Comparison of ENCODE assay signal across 20 cellular contexts in the genomic region with DNA sequence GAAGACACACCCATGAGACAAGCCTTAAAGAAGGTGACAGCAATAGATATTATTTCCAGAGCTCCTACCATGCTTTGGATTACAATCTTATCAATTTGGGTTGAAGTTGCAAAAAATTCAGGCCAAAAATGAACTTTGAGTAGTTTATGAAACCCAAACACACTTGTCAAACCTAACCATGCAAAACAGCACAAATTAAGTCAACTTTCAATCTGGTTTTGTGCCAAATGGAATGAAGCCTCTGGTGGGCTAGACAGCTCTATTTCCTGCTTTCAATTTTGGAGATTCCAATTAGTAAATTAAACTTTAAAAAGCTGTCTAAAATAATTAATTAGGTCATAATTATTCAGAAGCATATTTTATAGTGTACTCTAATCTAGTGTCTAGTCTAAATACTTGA.
DNase-seq lines count a peak whose midpoint lies in the region; ATAC-seq, FAIRE-seq and TF ChIP-seq lines count a peak whose summit lies in the region.
"Had no signal": no experiment of that assay in that cellular context is flagged by ENCODE, and none has a peak within 500 bp of the region (broad histone marks: within the 10 kb centered on the region; RNA-seq: fewer than 3 reads in every experiment).

No MANE protein-coding gene starts in this region.

- H3K4me2 ChIP-seq in A549 (no peak overlapping the region), KMS-11 (peak overlapping the region; percentile 99)
- H3K4me2 ChIP-seq: GM23338 had no signal

- no peak overlapping the region for H3K4me3 Mint-ChIP-seq in endodermal cell
- H3K4me3 Mint-ChIP-seq: B cell; CD4-positive, CD25-positive, alpha-beta regulatory T cell; CD8-positive, alpha-beta memory T cell; GM23338 had no signal

- H3K27ac ChIP-seq in A549: no peak overlapping the region
- peak overlapping the region; percentile 85 for H3K27ac ChIP-seq in KMS-11
- H3K27ac ChIP-seq in SK-N-MC: peak overlapping the region; percentile 90
- H3K27ac ChIP-seq in endodermal cell (ENCODE audit: low read depth, low read length): no peak overlapping the region
- no peak overlapping the region for H3K27ac ChIP-seq in esophagus squamous epithelium
- H3K27ac ChIP-seq: BLaER1 treated with 17β-estradiol and CSF1 and Interleukin-3, amounts not matched to agents 10 nM and 100 nM; HL-60 had no signal

- ATAC-seq in A549: no peak
- no peak for ATAC-seq in GM19395 (IDR thresholded peaks at IDR 0.05; ENCODE audit: unreplicated experiment)
- ATAC-seq: GM23338 had no signal

- no peaks in the 10 kb centered on the region for H4K20me1 ChIP-seq in KMS-11 (ENCODE audit: insufficient read depth)

- TF ChIP-seq EP300 in A549 (IDR thresholded peaks at IDR 0.05): no peak

- FAIRE-seq in A549 (lab: Jason Lieb, UNC): peak; percentile 18
- FAIRE-seq in GM19239 (lab: Jason Lieb, UNC): peak; percentile 77
- FAIRE-seq: D721Med, G401.6, H54 had no signal

- H3K27me3 Mint-ChIP-seq in endodermal cell (ENCODE audit: insufficient read depth): no peaks in the 10 kb centered on the region
- H3K27me3 Mint-ChIP-seq: B cell; CD4-positive, CD25-positive, alpha-beta regulatory T cell; CD8-positive, alpha-beta memory T cell had no signal

- no peak for TF ChIP-seq RAD21 in A549 (conservative IDR thresholded peaks at IDR 0.05 in 1 of 2, IDR thresholded peaks at IDR 0.05 in 1 of 2)

- no peaks in the 10 kb centered on the region for H3K79me2 ChIP-seq in KMS-11 (ENCODE audit: insufficient read depth, low read depth)

- H3K9me3 Mint-ChIP-seq in endodermal cell: no peaks in the 10 kb centered on the region
- H3K9me3 Mint-ChIP-seq: GM23338 had no signal

- H3K4me1 Mint-ChIP-seq in endodermal cell: no peaks in the 10 kb centered on the region
- H3K4me1 Mint-ChIP-seq: B cell; CD4-positive, CD25-positive, alpha-beta regulatory T cell; CD8-positive, alpha-beta memory T cell had no signal

- H3K9me3 ChIP-seq in A549 (no peaks in the 10 kb centered on the region), SK-N-MC (ENCODE audit: low read depth, low read length) (no peaks in the 10 kb centered on the region), endodermal cell (ENCODE audit: control insufficient read depth, low read length) (no peaks in the 10 kb centered on the region), esophagus squamous epithelium (no peaks in the 10 kb centered on the region)
- H3K9me3 ChIP-seq: BLaER1 treated with 17β-estradiol and CSF1 and Interleukin-3, amounts not matched to agents 10 nM and 100 nM had no signal

- TF ChIP-seq POLR2A in A549 (IDR thresholded peaks at IDR 0.05; ENCODE audit: low read length) (no peak), esophagus squamous epithelium (IDR thresholded peaks at IDR 0.05) (no peak)

- intact Hi-C loops in esophagus squamous epithelium (cut with DNase I): no loop called here

- H3K36me3 Mint-ChIP-seq in endodermal cell (ENCODE audit: low read depth): no peaks in the 10 kb centered on the region
- H3K36me3 Mint-ChIP-seq: CD4-positive, CD25-positive, alpha-beta regulatory T cell; CD8-positive, alpha-beta memory T cell had no signal

- H3K27me3 ChIP-seq in KMS-11 (ENCODE audit: insufficient read depth, low read depth) (no peaks in the 10 kb centered on the region), endodermal cell (ENCODE audit: control insufficient read depth, insufficient read depth, low read length, poor library complexity, severe bottlenecking) (no peaks in the 10 kb centered on the region), esophagus squamous epithelium (no peaks in the 10 kb centered on the region)
- H3K27me3 ChIP-seq: BLaER1 treated with 17β-estradiol and CSF1 and Interleukin-3, amounts not matched to agents 10 nM and 100 nM had no signal

- H3K4me3 ChIP-seq in A549 (no peak overlapping the region), KMS-11 (IDR thresholded peaks at IDR 0.05; ENCODE audit: insufficient read depth, low read depth, low read length) (no peak overlapping the region), SK-N-MC (0 out of 2 replicates have a peak overlapping the region, but pooled peaks have one; percentile 24), endodermal cell (ENCODE audit: low read length) (no peak overlapping the region), esophagus squamous epithelium (no peak overlapping the region)
- H3K4me3 ChIP-seq: BLaER1 treated with 17β-estradiol and CSF1 and Interleukin-3, amounts not matched to agents 10 nM and 100 nM; GM23338 had no signal

- POLR2A ChIA-PET in A549 (lab: Yijun Ruan, JAX): no interaction called here

- DNase-seq in A549 (ENCODE audit: low read depth in 1 of 2, low spot score in 1 of 2) (no peak), GM19239 (ENCODE audit: insufficient read length, low spot score) (no peak), SK-N-MC (ENCODE audit: low read depth, low spot score) (no peak), iPS-NIHi11 (ENCODE audit: low spot score) (no peak), endodermal cell (no peak), esophagus squamous epithelium (lab: John Stamatoyannopoulos, UW) (no peak)
- DNase-seq: 8988T; CD4-positive, CD25-positive, alpha-beta regulatory T cell; CD8-positive, alpha-beta memory T cell; COR-L47; HCEC 1CT had no signal

- H3K36me3 ChIP-seq in KMS-11 (ENCODE audit: insufficient read depth) (no peaks in the 10 kb centered on the region), SK-N-MC (ENCODE audit: insufficient read depth, low read length) (no peaks in the 10 kb centered on the region), endodermal cell (ENCODE audit: control insufficient read depth, insufficient read depth, low read length) (no peaks in the 10 kb centered on the region), esophagus squamous epithelium (no peaks in the 10 kb centered on the region)

- peaks cover 9% of the 10 kb centered on the region; the same call in 1 of the 3 replicates for H3K4me1 ChIP-seq in A549
- peaks cover 100% of the 10 kb centered on the region for H3K4me1 ChIP-seq in KMS-11 (ENCODE audit: low read depth, poor library complexity, severe bottlenecking)
- H3K4me1 ChIP-seq in endodermal cell (ENCODE audit: control insufficient read depth, insufficient read depth, low read length): no peaks in the 10 kb centered on the region
- no peaks in the 10 kb centered on the region for H3K4me1 ChIP-seq in esophagus squamous epithelium

- CTCF ChIA-PET in A549 (lab: Yijun Ruan, JAX): no interaction called here

- H3K27ac Mint-ChIP-seq in endodermal cell: no peak overlapping the region
- H3K27ac Mint-ChIP-seq: B cell; CD4-positive, CD25-positive, alpha-beta regulatory T cell; CD8-positive, alpha-beta memory T cell; GM23338 had no signal

- peak overlapping the region; percentile 31; the same call in 1 of the 2 replicates for H3K9ac ChIP-seq in KMS-11
- H3K9ac ChIP-seq in SK-N-MC (ENCODE audit: insufficient read length): no peak overlapping the region
- no peak overlapping the region for H3K9ac ChIP-seq in endodermal cell (ENCODE audit: extremely low read depth, low read length, poor library complexity, severe bottlenecking)
- H3K9ac ChIP-seq: BLaER1 treated with 17β-estradiol and CSF1 and Interleukin-3, amounts not matched to agents 10 nM and 100 nM had no signal

- H2AFZ ChIP-seq in KMS-11 (ENCODE audit: low read depth): peak overlapping the region; percentile 31
- H2AFZ ChIP-seq: GM23338 had no signal

- TF ChIP-seq CTCF in A549 (IDR thresholded peaks at IDR 0.05) (no peak), KMS-11 (conservative IDR thresholded peaks at IDR 0.05; ENCODE audit: low read depth, low read length) (no peak), endodermal cell (conservative IDR thresholded peaks at IDR 0.05) (no peak), esophagus squamous epithelium (IDR thresholded peaks at IDR 0.05) (no peak)

TF ChIP-seq in A549, 52 proteins besides CTCF, POLR2A, EP300 and RAD21 (continues in another document):
- TF ChIP-seq JUN (IDR thresholded peaks at IDR 0.05) (no peak), HEYL (CRISPR knock-in tag; IDR thresholded peaks at IDR 0.05) (no peak), NR3C1 (IDR thresholded peaks at IDR 0.05) (no peak), ZNF302 (CRISPR knock-in tag; IDR thresholded peaks at IDR 0.05) (no peak), CEBPB (IDR thresholded peaks at IDR 0.05) (no peak), POLR2AphosphoS2 (conservative IDR thresholded peaks at IDR 0.05; ENCODE audit: low read length) (no peak), MAZ (IDR thresholded peaks at IDR 0.05; ENCODE audit: borderline replicate concordance, low read depth, low read length) (no peak), JUNB (IDR thresholded peaks at IDR 0.05) (no peak), RFX5 (IDR thresholded peaks at IDR 0.05) (no peak), TP53 (CRISPR knock-in tag; IDR thresholded peaks at IDR 0.05) (no peak), HOXB5 (CRISPR knock-in tag; IDR thresholded peaks at IDR 0.05) (no peak), CBX2 (IDR thresholded peaks at IDR 0.05; ENCODE audit: borderline replicate concordance, low read depth) (no peak), CHD4 (IDR thresholded peaks at IDR 0.05; ENCODE audit: borderline replicate concordance) (no peak), CBX8 (IDR thresholded peaks at IDR 0.05) (no peak), FOSL2 (IDR thresholded peaks at IDR 0.05) (no peak), FOSL2 (CRISPR knock-in tag; IDR thresholded peaks at IDR 0.05) (no peak)
- TF ChIP-seq, protein P1, sequence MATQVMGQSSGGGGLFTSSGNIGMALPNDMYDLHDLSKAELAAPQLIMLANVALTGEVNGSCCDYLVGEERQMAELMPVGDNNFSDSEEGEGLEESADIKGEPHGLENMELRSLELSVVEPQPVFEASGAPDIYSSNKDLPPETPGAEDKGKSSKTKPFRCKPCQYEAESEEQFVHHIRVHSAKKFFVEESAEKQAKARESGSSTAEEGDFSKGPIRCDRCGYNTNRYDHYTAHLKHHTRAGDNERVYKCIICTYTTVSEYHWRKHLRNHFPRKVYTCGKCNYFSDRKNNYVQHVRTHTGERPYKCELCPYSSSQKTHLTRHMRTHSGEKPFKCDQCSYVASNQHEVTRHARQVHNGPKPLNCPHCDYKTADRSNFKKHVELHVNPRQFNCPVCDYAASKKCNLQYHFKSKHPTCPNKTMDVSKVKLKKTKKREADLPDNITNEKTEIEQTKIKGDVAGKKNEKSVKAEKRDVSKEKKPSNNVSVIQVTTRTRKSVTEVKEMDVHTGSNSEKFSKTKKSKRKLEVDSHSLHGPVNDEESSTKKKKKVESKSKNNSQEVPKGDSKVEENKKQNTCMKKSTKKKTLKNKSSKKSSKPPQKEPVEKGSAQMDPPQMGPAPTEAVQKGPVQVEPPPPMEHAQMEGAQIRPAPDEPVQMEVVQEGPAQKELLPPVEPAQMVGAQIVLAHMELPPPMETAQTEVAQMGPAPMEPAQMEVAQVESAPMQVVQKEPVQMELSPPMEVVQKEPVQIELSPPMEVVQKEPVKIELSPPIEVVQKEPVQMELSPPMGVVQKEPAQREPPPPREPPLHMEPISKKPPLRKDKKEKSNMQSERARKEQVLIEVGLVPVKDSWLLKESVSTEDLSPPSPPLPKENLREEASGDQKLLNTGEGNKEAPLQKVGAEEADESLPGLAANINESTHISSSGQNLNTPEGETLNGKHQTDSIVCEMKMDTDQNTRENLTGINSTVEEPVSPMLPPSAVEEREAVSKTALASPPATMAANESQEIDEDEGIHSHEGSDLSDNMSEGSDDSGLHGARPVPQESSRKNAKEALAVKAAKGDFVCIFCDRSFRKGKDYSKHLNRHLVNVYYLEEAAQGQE (IDR thresholded peaks at IDR 0.05): no peak

Comparison
In these comparisons a context has a peak if more than half of its experiments do, and no peak if none do; other contexts are left out.
1. H3K27ac ChIP-seq: peak in KMS-11 (single experiment) and SK-N-MC (single experiment); none in A549 (0 of 2), endodermal cell (single experiment) and esophagus squamous epithelium (0 of 4).